ENCODE assay signal across 8 cellular contexts in genomic region chr22:38273135-38273761, GRCh38. TPM values are rescaled to one million over a fixed set of nuclear protein-coding genes. Genes with fewer than 3 reads are reported as not detected.
DNase-seq lines count a peak whose midpoint lies in the region; ATAC-seq and TF ChIP-seq lines count a peak whose summit lies in the region.

No MANE protein-coding gene starts in this region.

- peak overlapping the region; percentile 82 for H3K9ac ChIP-seq in mesendoderm (ENCODE audit: low read length)

- H2AK5ac ChIP-seq in mesendoderm (ENCODE audit: low read length): peak overlapping the region; percentile 82

- no peaks in the 10 kb centered on the region for H3K36me3 ChIP-seq in mesendoderm (ENCODE audit: control insufficient read depth, insufficient read depth, low read length)

- H3K4me3 ChIP-seq in LNCaP clone FGC (ENCODE audit: low read depth, low read length) (peak overlapping the region; percentile 74), mesendoderm (ENCODE audit: low read length) (peak overlapping the region; percentile 11)

- peaks cover 14% of the 10 kb centered on the region for H3K36me3 Mint-ChIP-seq in central memory CD8-positive, alpha-beta T cell (ENCODE audit: insufficient read depth)
- H3K36me3 Mint-ChIP-seq in type B pancreatic cell: no peaks in the 10 kb centered on the region

- H3K27ac Mint-ChIP-seq in central memory CD8-positive, alpha-beta T cell (ENCODE audit: low read depth): peak overlapping the region; percentile 93
- H3K27ac Mint-ChIP-seq in type B pancreatic cell: peak overlapping the region; percentile 97

- H3K4me1 ChIP-seq in mesendoderm (ENCODE audit: control insufficient read depth, low read depth, low read length): peaks cover 3% of the 10 kb centered on the region

- H4K8ac ChIP-seq in mesendoderm (ENCODE audit: low read depth, low read length): peak overlapping the region; percentile 87

- TF ChIP-seq CTCF in LNCaP clone FGC (IDR thresholded peaks at IDR 0.05; ENCODE audit: control insufficient read depth, extremely low read depth, insufficient read depth) (no peak), type B pancreatic cell (conservative IDR thresholded peaks at IDR 0.05) (no peak)

- H3K9me3 Mint-ChIP-seq in central memory CD8-positive, alpha-beta T cell: no peaks in the 10 kb centered on the region
- no peaks in the 10 kb centered on the region for H3K9me3 Mint-ChIP-seq in type B pancreatic cell

- peaks cover 19% of the 10 kb centered on the region for H3K79me1 ChIP-seq in mesendoderm (ENCODE audit: low read length)

- H3K4me2 ChIP-seq in mesendoderm (ENCODE audit: low read length): peak overlapping the region; percentile 98

- H2BK15ac ChIP-seq in mesendoderm (replicated peaks; ENCODE audit: low read depth): no peak overlapping the region

- peak overlapping the region; percentile 92 for H3K56ac ChIP-seq in mesendoderm (ENCODE audit: low read length)

- H3K18ac ChIP-seq in mesendoderm (ENCODE audit: low read length): peak overlapping the region; percentile 97

- H3K4me1 Mint-ChIP-seq in central memory CD8-positive, alpha-beta T cell: peaks cover 45% of the 10 kb centered on the region
- peaks cover 46% of the 10 kb centered on the region for H3K4me1 Mint-ChIP-seq in type B pancreatic cell (ENCODE audit: unreplicated experiment)

- DNase-seq in C1 segment of cervical spinal cord (lab: John Stamatoyannopoulos, UW) (peak in 9 of 14 donors; percentile 41 to 86 (median 75)), LNCaP clone FGC (ENCODE audit: low read depth) (no peak), mesendoderm (no peak), type B pancreatic cell (ENCODE audit: extremely low spot score, unreplicated experiment) (no peak)
- DNase-seq in central memory CD8-positive, alpha-beta T cell (ENCODE audit: low spot score in 2 of 2): no peak

- H3K4me3 Mint-ChIP-seq in central memory CD8-positive, alpha-beta T cell: peak overlapping the region; percentile 91
- peak overlapping the region; percentile 97 for H3K4me3 Mint-ChIP-seq in type B pancreatic cell

- WGBS in mesendoderm (ENCODE audit: extremely low coverage, insufficient coverage, low lambda C conversion rate): no CpG with 5 or more reads among the region's 25 CpGs

- no peak overlapping the region for H2BK120ac ChIP-seq in mesendoderm (ENCODE audit: low read depth, low read length)

- peaks cover 33% of the 10 kb centered on the region for H3K79me2 ChIP-seq in mesendoderm (ENCODE audit: control insufficient read depth, insufficient read depth, low read length)

- H4K5ac ChIP-seq in mesendoderm (ENCODE audit: low read length): peak overlapping the region; percentile 100

- no peak overlapping the region for H3K27ac ChIP-seq in mesendoderm (ENCODE audit: low read depth, low read length)

- no peak overlapping the region for H2BK5ac ChIP-seq in mesendoderm (ENCODE audit: low read length)

- ATAC-seq in central memory CD8-positive, alpha-beta T cell (replicated peaks; ENCODE audit: extremely low read depth, poor library complexity, severe bottlenecking): no peak
- ATAC-seq in GM21447 (IDR thresholded peaks at IDR 0.05; ENCODE audit: unreplicated experiment) (no peak), GM21515 (IDR thresholded peaks at IDR 0.05; ENCODE audit: unreplicated experiment) (no peak), GM21360 (IDR thresholded peaks at IDR 0.05; ENCODE audit: unreplicated experiment) (no peak)

- peak overlapping the region; percentile 73 for H3K4ac ChIP-seq in mesendoderm (ENCODE audit: low read depth, low read length)

- no peaks in the 10 kb centered on the region for H3K27me3 Mint-ChIP-seq in central memory CD8-positive, alpha-beta T cell
- no peaks in the 10 kb centered on the region for H3K27me3 Mint-ChIP-seq in type B pancreatic cell

- H3K27me3 ChIP-seq in mesendoderm (ENCODE audit: insufficient read depth, low read length, poor library complexity): no peaks in the 10 kb centered on the region

- H3K23ac ChIP-seq in mesendoderm (ENCODE audit: low read length): no peak overlapping the region

RNA-seq across cellular contexts. Expression of gene TMEM184B, which starts 0.4 kb away (rescaled TPM):
- polyA plus RNA-seq in mesendoderm (2013, experiment 1 of 2): 33.7 TPM
- polyA plus RNA-seq in mesendoderm (2013, experiment 2 of 2): 35.3 TPM
- 66.7 and 83.3 TPM in 2 replicates for total RNA-seq in type B pancreatic cell (ENCODE audit: low replicate concordance)

RNA-seq across cellular contexts. Expression of gene CSNK1E, which starts 44.0 kb away (rescaled TPM):
- 124 TPM for polyA plus RNA-seq in mesendoderm (2013, experiment 1 of 2)
- polyA plus RNA-seq in mesendoderm (2013, experiment 2 of 2): 125 TPM
- 199 and 219 TPM in 2 replicates for total RNA-seq in type B pancreatic cell (ENCODE audit: low replicate concordance)

Comparison
In these comparisons a context has a peak if more than half of its experiments do, and no peak if none do; other contexts are left out.
1. DNase-seq: peak in C1 segment of cervical spinal cord (9 of 14); none in LNCaP clone FGC (single experiment), central memory CD8-positive, alpha-beta T cell (0 of 2), mesendoderm (single experiment) and type B pancreatic cell (single experiment).